In the genomic region with DNA sequence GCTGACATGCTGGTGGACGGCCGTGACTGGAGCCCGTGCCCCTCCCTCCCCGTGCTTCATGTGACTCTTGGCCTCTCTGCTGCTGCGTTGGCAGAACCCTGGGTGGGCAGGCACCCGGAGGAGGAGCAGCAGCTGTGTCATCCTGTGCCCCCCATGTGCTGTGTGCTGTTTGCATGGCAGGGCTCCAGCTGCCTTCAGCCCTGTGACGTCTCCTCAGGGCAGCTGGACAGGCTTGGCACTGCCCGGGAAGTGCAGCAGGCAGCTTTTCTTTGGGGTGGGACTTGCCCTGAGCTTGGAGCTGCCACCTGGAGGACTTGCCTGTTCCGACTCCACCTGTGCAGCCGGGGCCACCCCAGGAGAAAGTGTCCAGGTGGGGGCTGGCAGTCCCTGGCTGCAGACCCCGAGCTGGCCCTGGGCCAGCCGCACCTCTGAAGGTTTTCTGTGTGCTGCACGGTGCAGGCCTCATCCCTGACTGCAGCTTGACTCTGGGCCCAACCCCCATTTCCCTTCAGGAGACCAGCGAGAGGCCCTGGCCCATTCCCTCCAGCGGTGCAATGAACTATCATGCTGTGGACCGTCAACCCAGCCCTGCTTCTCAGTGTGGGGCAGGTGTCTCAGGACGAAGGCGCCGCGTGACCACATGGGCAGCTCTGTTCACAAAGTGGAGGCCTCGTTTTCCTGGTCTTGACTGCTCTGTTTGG, we compare ENCODE assay signal across 2 cellular contexts.
A peak's percentile ranks its signal among the peaks of the same experiment; 100 is the strongest.
TF ChIP-seq lines count a peak whose summit lies in the region.

No MANE protein-coding gene starts in this region.

TF ChIP-seq in HEK293, 187 proteins besides CTCF, POLR2A, EP300 and RAD21:
- TF ChIP-seq ZIC2 (tag by site-specific recombination; IDR thresholded peaks at IDR 0.05): peak; percentile 33; the same call in 1 of the 2 replicates
- TF ChIP-seq, protein P1, sequence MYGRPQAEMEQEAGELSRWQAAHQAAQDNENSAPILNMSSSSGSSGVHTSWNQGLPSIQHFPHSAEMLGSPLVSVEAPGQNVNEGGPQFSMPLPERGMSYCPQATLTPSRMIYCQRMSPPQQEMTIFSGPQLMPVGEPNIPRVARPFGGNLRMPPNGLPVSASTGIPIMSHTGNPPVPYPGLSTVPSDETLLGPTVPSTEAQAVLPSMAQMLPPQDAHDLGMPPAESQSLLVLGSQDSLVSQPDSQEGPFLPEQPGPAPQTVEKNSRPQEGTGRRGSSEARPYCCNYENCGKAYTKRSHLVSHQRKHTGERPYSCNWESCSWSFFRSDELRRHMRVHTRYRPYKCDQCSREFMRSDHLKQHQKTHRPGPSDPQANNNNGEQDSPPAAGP (tag by site-specific recombination; IDR thresholded peaks at IDR 0.05): no peak

TF ChIP-seq in K562, 482 proteins besides CTCF, POLR2A, EP300 and RAD21:
- TF ChIP-seq CAMTA2 (CRISPR knock-in tag; conservative IDR thresholded peaks at IDR 0.05) (no peak), NFIC (IDR thresholded peaks at IDR 0.05) (peak; percentile 39; the same call in 1 of the 2 replicates), ZNF316 (IDR thresholded peaks at IDR 0.05) (no peak), ILK (tag; IDR thresholded peaks at IDR 0.05; ENCODE audit: borderline replicate concordance, low read depth) (no peak)
